8 cellular contexts compared by ENCODE assay signal in the genomic region with DNA sequence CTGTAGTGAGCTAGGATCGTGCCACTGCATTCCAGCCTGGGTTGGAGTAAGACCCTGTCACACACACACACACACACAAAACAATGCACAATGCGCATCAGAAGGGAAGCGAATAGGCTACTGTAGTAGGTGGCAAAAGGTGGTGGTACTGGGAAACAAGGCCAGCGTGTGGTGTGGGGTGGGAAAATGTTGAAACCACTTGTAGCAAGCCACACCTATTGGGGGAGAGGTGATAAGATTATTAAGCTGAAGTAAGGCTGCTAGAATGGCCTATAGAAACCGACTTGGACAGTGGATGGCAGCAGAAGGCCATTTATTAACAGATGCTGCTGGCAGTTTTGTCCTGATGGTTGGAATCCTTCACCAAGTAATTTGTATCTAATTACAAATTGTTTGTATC. TPM values are rescaled to one million over a fixed set of nuclear protein-coding genes. Genes with fewer than 3 reads are reported as not detected.
A peak's percentile ranks its signal among the peaks of the same experiment; 100 is the strongest.
DNase-seq lines count a peak whose midpoint lies in the region; ATAC-seq, FAIRE-seq and TF ChIP-seq lines count a peak whose summit lies in the region.

No MANE protein-coding gene starts in this region.

- H4K20me1 ChIP-seq in KMS-11 (ENCODE audit: insufficient read depth) (no peaks in the 10 kb centered on the region), K562 (replicated peaks; ENCODE audit: control insufficient read depth, insufficient read depth, low read length) (peaks cover 13% of the 10 kb centered on the region)

- H3K4me1 ChIP-seq in KMS-11 (ENCODE audit: low read depth, poor library complexity, severe bottlenecking), result peaks cover 29% of the 10 kb centered on the region
- H3K4me1 ChIP-seq in K562 (replicated peaks in 1 of 2; ENCODE audit: control insufficient read depth in 2 of 2, insufficient read depth in 2 of 2, low read length in 2 of 2), result peaks cover 21 to 29% of the 10 kb centered on the region in 2 experiments; a peak in 4 of 5 replicates

- no peak overlapping the region for H3K4me3 ChIP-seq in KMS-11 (IDR thresholded peaks at IDR 0.05; ENCODE audit: insufficient read depth, low read depth, low read length)
- peak overlapping the region; percentile 74 for H3K4me3 ChIP-seq in K562

- H3K4me3 Mint-ChIP-seq in naive thymus-derived CD8-positive, alpha-beta T cell, result peak overlapping the region; percentile 92 to 97 (median 96)

- peak; percentile 55 to 71 for TF ChIP-seq RAD21 in K562 (CRISPR knock-in tag; conservative IDR thresholded peaks at IDR 0.05 in 1 of 2, IDR thresholded peaks at IDR 0.05 in 1 of 2)

- intact Hi-C loops in K562 (cut with micrococcal nuclease), result loop anchor here (1.0 to 5.0 kb wide), 5 partner anchors 40 to 158 kb away; no protein-coding TSS in a partner anchor

- H2AFZ ChIP-seq in KMS-11 (ENCODE audit: low read depth) (no peak overlapping the region), K562 (ENCODE audit: low read depth, low read length) (no peak overlapping the region)

- POLR2A ChIA-PET in K562 (lab: Yijun Ruan, JAX), result interaction anchor here (0.6 to 11.0 kb wide), 11 partner anchors 7 to 311 kb away, joined by 3 to 137 read pairs (median 5); a partner anchor contains a TSS
- POLR2A ChIA-PET in naive thymus-derived CD8-positive, alpha-beta T cell (lab: Charles Lee), result interaction anchor here (1.7 to 6.9 kb wide), 3 partner anchors 10 to 100 kb away, joined by 5 to 169 read pairs (median 15); a partner anchor contains a TSS

- no peak for FAIRE-seq in D721Med (lab: Jason Lieb, UNC)
- peak; percentile 90 for FAIRE-seq in K562 (lab: Jason Lieb, UNC)

- no peaks in the 10 kb centered on the region for H3K27me3 Mint-ChIP-seq in naive thymus-derived CD8-positive, alpha-beta T cell

- peak overlapping the region in 9 of 10 donors; percentile 10 to 90 (median 60) for H3K27ac Mint-ChIP-seq in naive thymus-derived CD8-positive, alpha-beta T cell

- peak overlapping the region; percentile 49; the same call in 1 of the 2 replicates for H3K4me2 ChIP-seq in KMS-11
- peak overlapping the region; percentile 98 for H3K4me2 ChIP-seq in K562 (ENCODE audit: insufficient read depth, low read length)

- WGBS in K562 (ENCODE audit: insufficient coverage, low coverage, missing lambda C conversion rate), result 5% methylated on average over 5 of the region's 5 CpGs

- CTCF ChIA-PET in K562 (lab: Yijun Ruan, JAX; ENCODE audit: low intra/inter-chr PET ratio), result interaction anchor here (0.6 to 1.5 kb wide), 6 partner anchors 13 to 1462 kb away, joined by 3 to 8 read pairs (median 4); a partner anchor contains a TSS

- ATAC-seq in K562 (peak; percentile 46), GM18519 (IDR thresholded peaks at IDR 0.05; ENCODE audit: low FRiP score, unreplicated experiment) (no peak)
- no peak for ATAC-seq in naive thymus-derived CD8-positive, alpha-beta T cell

- no peaks in the 10 kb centered on the region for H3K27me3 ChIP-seq in KMS-11 (ENCODE audit: insufficient read depth, low read depth)
- H3K27me3 ChIP-seq in K562 (ENCODE audit: control insufficient read depth in 2 of 2, insufficient read depth in 2 of 2, low read length in 2 of 2), result no peaks in the 10 kb centered on the region

- H3K9me1 ChIP-seq in K562 (ENCODE audit: control insufficient read depth, insufficient read depth, low read length), result no peaks in the 10 kb centered on the region

- H3K36me3 Mint-ChIP-seq in naive thymus-derived CD8-positive, alpha-beta T cell, result peaks cover 0 to 65% (median 8%) of the 10 kb centered on the region in 3 donors

- H3K9me3 Mint-ChIP-seq in naive thymus-derived CD8-positive, alpha-beta T cell, result no peaks in the 10 kb centered on the region

- no peaks in the 10 kb centered on the region for H3K9me3 ChIP-seq in K562 (replicated peaks; ENCODE audit: control insufficient read depth, insufficient read depth, low read depth, low read length)

- DNase-seq in D721Med (ENCODE audit: insufficient read length, low spot score) (no peak), K562 (ENCODE audit: extremely low read depth in 1 of 4, low spot score in 3 of 4) (peak; percentile 53 to 80 (median 64)), mucosa of gallbladder (ENCODE audit: low spot score) (no peak), NCI-H69 (lab: John Stamatoyannopoulos, UW) (no peak), cerebellar nuclear complex (lab: John Stamatoyannopoulos, UW) (no peak)
- DNase-seq in naive thymus-derived CD8-positive, alpha-beta T cell, result peak in 1 of 10 donors; percentile 44

- TF ChIP-seq EP300 in K562 (IDR thresholded peaks at IDR 0.05; ENCODE audit: low read length), result no peak

- H3K36me3 ChIP-seq in KMS-11 (ENCODE audit: insufficient read depth) (no peaks in the 10 kb centered on the region), K562 (ENCODE audit: control insufficient read depth, insufficient read depth, low read length) (peaks cover 72% of the 10 kb centered on the region)

- H3K4me1 Mint-ChIP-seq in naive thymus-derived CD8-positive, alpha-beta T cell, result peaks cover 29 to 57% (median 44%) of the 10 kb centered on the region in 4 donors

- H3K9ac ChIP-seq in KMS-11 (no peak overlapping the region), K562 (ENCODE audit: insufficient read depth in 1 of 2, low read depth in 2 of 2, low read length in 2 of 2) (peak overlapping the region; percentile 69 to 79; a peak in 2 of 4 replicates)

- no peak for TF ChIP-seq POLR2A in K562 (conservative IDR thresholded peaks at IDR 0.05)

- H3K27ac ChIP-seq in KMS-11, result no peak overlapping the region
- H3K27ac ChIP-seq in K562 (ENCODE audit: extremely low read depth, low read depth, low read length), result peak overlapping the region; percentile 42; the same call in 1 of the 3 replicates

- peak; percentile 47 for TF ChIP-seq CTCF in D721Med (IDR thresholded peaks at IDR 0.05; ENCODE audit: insufficient read depth, missing control alignments)
- no peak for TF ChIP-seq CTCF in KMS-11 (conservative IDR thresholded peaks at IDR 0.05; ENCODE audit: low read depth, low read length)
- TF ChIP-seq CTCF in K562 (IDR thresholded peaks at IDR 0.05 in 2 of 3, conservative IDR thresholded peaks at IDR 0.05 in 1 of 3; ENCODE audit: insufficient read depth in 2 of 3, low read depth in 1 of 3, low read length in 3 of 3), result peak; percentile 59 to 79 (median 61)

- no peaks in the 10 kb centered on the region; the same call in 1 of the 2 replicates for H3K79me2 ChIP-seq in KMS-11 (ENCODE audit: insufficient read depth, low read depth)
- H3K79me2 ChIP-seq in K562 (ENCODE audit: control insufficient read depth, insufficient read depth, low read length), result peaks cover 77% of the 10 kb centered on the region

- no TSS peak for BruUV-seq in K562 (replicated peaks; lab: Mats Ljungman, UMichigan)

- in situ Hi-C loops in K562 (cut with MboI), result loop anchor here (5.0 to 10.0 kb wide), 2 partner anchors 103 to 120 kb away; a partner anchor contains a TSS

RNA-seq across cellular contexts. Expression of a gene that starts 7.2 kb away (rescaled TPM):
- total RNA-seq in K562 (2011; cell fraction: chromatin; rRNA removed; ENCODE audit: low replicate concordance), result 21.6 and 37.5 TPM in 2 replicates
- total RNA-seq in K562 (2011; cell fraction: nucleolus; rRNA removed), result 20.1 and 25.8 TPM in 2 replicates
- total RNA-seq in K562 (2011; cell fraction: nucleoplasm; rRNA removed), result 37.9 and 46.2 TPM in 2 replicates
- total RNA-seq in K562 (2014; rRNA removed) (82.9 and 130 TPM in 2 replicates), K562 (2014; rRNA removed; fragmentation: Illumina TruSeq; extraction: Trizol) (68.2 and 79.6 TPM in 2 replicates), K562 (2015; rRNA removed; fragmentation: Illumina TruSeq; extraction: Trizol) (69.6 and 83.4 TPM in 2 replicates), K562 (2021) (52.9 and 54.9 TPM in 2 replicates), mucosa of gallbladder (28.0 TPM)
- polyA plus RNA-seq in K562 (2011; rRNA removed) (84.9 and 110 TPM in 2 replicates), K562 (2014; fragmentation: Illumina TruSeq; extraction: Trizol) (59.5 and 75.0 TPM in 2 replicates), K562 (2014; fragmentation: Nextera tagmentation; extraction: Ambion mirVana) (100 to 1,000 TPM in 1 of 2 experiments, 10 to 100 TPM in 1; 89.7 to 114 TPM), K562 (2014; rRNA removed) (126 and 135 TPM in 2 replicates)
- polyA plus RNA-seq in K562 (2011; cell fraction: cytosol; rRNA removed), result 54.8 and 55.0 TPM in 2 replicates
- polyA plus RNA-seq in K562 (2011; cell fraction: nucleus; rRNA removed), result 33.4 and 48.1 TPM in 2 replicates
- 70.3 and 131 TPM in 2 replicates for polyA plus RNA-seq in K562 (2012)
- polyA minus RNA-seq in K562 (2011; rRNA and poly(A)+ RNA removed), result 21.0 and 21.1 TPM in 2 replicates
- 11.0 and 14.1 TPM in 2 replicates for polyA minus RNA-seq in K562 (2011; cell fraction: cytosol; rRNA and poly(A)+ RNA removed)
- 11.0 and 27.2 TPM in 2 replicates for polyA minus RNA-seq in K562 (2011; cell fraction: nucleus; rRNA and poly(A)+ RNA removed)
- total RNA-seq in naive thymus-derived CD8-positive, alpha-beta T cell, result 10 to 100 TPM; 19.9 to 22.1 TPM
- polyA plus RNA-seq in naive thymus-derived CD8-positive, alpha-beta T cell, result 10 to 100 TPM; 32.2 to 44.6 (median 37.9) TPM

RNA-seq across cellular contexts. Expression of a gene that starts 10.8 kb away (rescaled TPM):
- 202 and 543 TPM in 2 replicates for total RNA-seq in K562 (2011; cell fraction: chromatin; rRNA removed; ENCODE audit: low replicate concordance)
- total RNA-seq in K562 (2011; cell fraction: nucleolus; rRNA removed), result 249 and 295 TPM in 2 replicates
- total RNA-seq in K562 (2011; cell fraction: nucleoplasm; rRNA removed), result 177 and 202 TPM in 2 replicates
- total RNA-seq in K562 (2014; rRNA removed), result 21.9 and 34.2 TPM in 2 replicates
- 14.9 and 15.0 TPM in 2 replicates for total RNA-seq in K562 (2014; rRNA removed; fragmentation: Illumina TruSeq; extraction: Trizol)
- 26.7 and 30.0 TPM in 2 replicates for total RNA-seq in K562 (2015; rRNA removed; fragmentation: Illumina TruSeq; extraction: Trizol)
- 43.4 and 45.6 TPM in 2 replicates for total RNA-seq in K562 (2021)
- 35.1 and 76.4 TPM in 2 replicates for polyA plus RNA-seq in K562 (2011; rRNA removed)
- 51.3 and 87.4 TPM in 2 replicates for polyA plus RNA-seq in K562 (2011; cell fraction: cytosol; rRNA removed)
- 367 and 476 TPM in 2 replicates for polyA plus RNA-seq in K562 (2011; cell fraction: nucleus; rRNA removed)
- polyA plus RNA-seq in K562 (2012), result 41.4 and 84.7 TPM in 2 replicates
- polyA plus RNA-seq in K562 (2014; fragmentation: Illumina TruSeq; extraction: Trizol), result 40.7 and 51.3 TPM in 2 replicates
- polyA plus RNA-seq in K562 (2014; fragmentation: Nextera tagmentation; extraction: Ambion mirVana), result 1 to 10 TPM; 5.6 to 6.2 TPM
- polyA plus RNA-seq in K562 (2014; rRNA removed), result 38.4 and 47.8 TPM in 2 replicates
- polyA minus RNA-seq in K562 (2011; rRNA and poly(A)+ RNA removed), result 34.3 and 47.0 TPM in 2 replicates
- polyA minus RNA-seq in K562 (2011; cell fraction: cytosol; rRNA and poly(A)+ RNA removed), result 38.9 and 42.1 TPM in 2 replicates
- polyA minus RNA-seq in K562 (2011; cell fraction: nucleus; rRNA and poly(A)+ RNA removed), result 56.4 and 72.0 TPM in 2 replicates
- total RNA-seq in naive thymus-derived CD8-positive, alpha-beta T cell, result 10 to 100 TPM; 79.0 to 79.9 TPM
- 10 to 100 TPM; 12.3 to 18.5 (median 13.4) TPM for polyA plus RNA-seq in naive thymus-derived CD8-positive, alpha-beta T cell
- total RNA-seq in mucosa of gallbladder, result 170 TPM

RNA-seq across cellular contexts. Expression of a gene that starts 30.5 kb away (rescaled TPM):
- total RNA-seq in K562 (2011; cell fraction: chromatin; rRNA removed; ENCODE audit: low replicate concordance), result 185 and 253 TPM in 2 replicates
- total RNA-seq in K562 (2011; cell fraction: nucleolus; rRNA removed), result 121 and 131 TPM in 2 replicates
- 132 and 136 TPM in 2 replicates for total RNA-seq in K562 (2011; cell fraction: nucleoplasm; rRNA removed)
- total RNA-seq in K562 (2014; rRNA removed) (70.5 and 99.4 TPM in 2 replicates), K562 (2014; rRNA removed; fragmentation: Illumina TruSeq; extraction: Trizol) (48.6 and 48.7 TPM in 2 replicates), K562 (2015; rRNA removed; fragmentation: Illumina TruSeq; extraction: Trizol) (55.5 and 59.4 TPM in 2 replicates), K562 (2021) (103 and 115 TPM in 2 replicates), mucosa of gallbladder (90.1 TPM)
- polyA plus RNA-seq in K562 (2011; rRNA removed) (97.4 and 150 TPM in 2 replicates), K562 (2014; fragmentation: Illumina TruSeq; extraction: Trizol) (108 and 110 TPM in 2 replicates), K562 (2014; fragmentation: Nextera tagmentation; extraction: Ambion mirVana) (10 to 100 TPM; 19.0 to 88.4 TPM), K562 (2014; rRNA removed) (64.7 and 68.8 TPM in 2 replicates)
- polyA plus RNA-seq in K562 (2011; cell fraction: cytosol; rRNA removed), result 116 and 140 TPM in 2 replicates
- 227 TPM in 2 replicates for polyA plus RNA-seq in K562 (2011; cell fraction: nucleus; rRNA removed)
- polyA plus RNA-seq in K562 (2012), result 94.4 and 137 TPM in 2 replicates
- polyA minus RNA-seq in K562 (2011; rRNA and poly(A)+ RNA removed), result 164 and 184 TPM in 2 replicates
- polyA minus RNA-seq in K562 (2011; cell fraction: cytosol; rRNA and poly(A)+ RNA removed), result 98.3 and 102 TPM in 2 replicates
- polyA minus RNA-seq in K562 (2011; cell fraction: nucleus; rRNA and poly(A)+ RNA removed), result 40.7 and 54.6 TPM in 2 replicates
- total RNA-seq in naive thymus-derived CD8-positive, alpha-beta T cell, result 10 to 100 TPM; 72.2 to 72.7 TPM
- 10 to 100 TPM; 18.9 to 33.5 (median 25.9) TPM for polyA plus RNA-seq in naive thymus-derived CD8-positive, alpha-beta T cell

RNA-seq across cellular contexts. Expression of a gene that starts 36.8 kb away (rescaled TPM):
- 130 and 235 TPM in 2 replicates for total RNA-seq in K562 (2011; cell fraction: chromatin; rRNA removed; ENCODE audit: low replicate concordance)
- 102 and 121 TPM in 2 replicates for total RNA-seq in K562 (2011; cell fraction: nucleolus; rRNA removed)
- total RNA-seq in K562 (2011; cell fraction: nucleoplasm; rRNA removed), result 108 and 109 TPM in 2 replicates
- total RNA-seq in K562 (2014; rRNA removed) (27.2 and 32.1 TPM in 2 replicates), K562 (2014; rRNA removed; fragmentation: Illumina TruSeq; extraction: Trizol) (12.5 and 14.7 TPM in 2 replicates), K562 (2015; rRNA removed; fragmentation: Illumina TruSeq; extraction: Trizol) (18.2 and 19.6 TPM in 2 replicates), K562 (2021) (33.9 and 35.7 TPM in 2 replicates), mucosa of gallbladder (41.9 TPM)
- polyA plus RNA-seq in K562 (2011; rRNA removed) (23.8 and 31.6 TPM in 2 replicates), K562 (2014; fragmentation: Illumina TruSeq; extraction: Trizol) (22.6 TPM in 2 replicates), K562 (2014; fragmentation: Nextera tagmentation; extraction: Ambion mirVana) (1 to 10 TPM; 4.7 to 6.3 TPM), K562 (2014; rRNA removed) (30.5 and 31.4 TPM in 2 replicates)
- 23.7 and 30.6 TPM in 2 replicates for polyA plus RNA-seq in K562 (2011; cell fraction: cytosol; rRNA removed)
- polyA plus RNA-seq in K562 (2011; cell fraction: nucleus; rRNA removed), result 99.8 and 108 TPM in 2 replicates
- 42.1 and 123 TPM in 2 replicates for polyA plus RNA-seq in K562 (2012)
- polyA minus RNA-seq in K562 (2011; rRNA and poly(A)+ RNA removed), result 22.0 and 23.5 TPM in 2 replicates
- 12.5 and 14.2 TPM in 2 replicates for polyA minus RNA-seq in K562 (2011; cell fraction: cytosol; rRNA and poly(A)+ RNA removed)
- 44.3 and 53.9 TPM in 2 replicates for polyA minus RNA-seq in K562 (2011; cell fraction: nucleus; rRNA and poly(A)+ RNA removed)
- 100 to 1,000 TPM; 101 to 112 TPM for total RNA-seq in naive thymus-derived CD8-positive, alpha-beta T cell
- polyA plus RNA-seq in naive thymus-derived CD8-positive, alpha-beta T cell, result 10 to 100 TPM; 13.4 to 34.3 (median 24.5) TPM

Comparison
In these comparisons a context has a peak if more than half of its experiments do, and no peak if none do; other contexts are left out.
1. DNase-seq: peak in K562 (4 of 4); none in D721Med (single experiment), mucosa of gallbladder (single experiment), NCI-H69 (single experiment) and cerebellar nuclear complex (0 of 2).